ENCODE assay signal across 28 cellular contexts in the genomic region with DNA sequence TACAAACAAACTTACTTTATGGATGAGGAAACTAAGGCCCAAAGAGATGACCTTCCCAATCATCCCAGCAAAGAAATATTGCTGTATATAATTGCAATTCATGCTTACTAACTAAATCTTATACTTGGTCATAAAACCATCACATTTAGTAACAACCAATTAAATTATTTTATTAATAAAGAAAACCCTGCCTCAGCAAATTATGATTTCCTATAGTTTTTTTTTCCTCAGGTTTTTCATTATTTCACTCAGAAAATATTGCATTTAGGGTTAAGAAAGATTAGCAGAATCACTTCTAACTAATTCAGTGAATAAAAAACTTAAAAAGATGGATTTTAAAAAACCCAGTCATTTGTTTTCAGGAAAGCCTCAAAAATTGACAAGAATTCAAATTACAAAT.
"Had no signal": no experiment of that assay in that cellular context is flagged by ENCODE, and none has a peak within 500 bp of the region (broad histone marks: within the 10 kb centered on the region; RNA-seq: fewer than 3 reads in every experiment).

No MANE protein-coding gene starts in this region.

- ATAC-seq: effector memory CD8-positive, alpha-beta T cell; esophagus mucosa; foreskin keratinocyte; gastrocnemius medialis; gastroesophageal sphincter; heart left ventricle; heart right ventricle had no signal

- H3K27ac Mint-ChIP-seq: dendritic cell treated with granulocyte-macrophage colony-stimulating factor and Interleukin-4, amounts not matched to agents 40 ng/mL and 50 ng/mL, for 4 days; effector memory CD8-positive, alpha-beta T cell; endodermal cell had no signal

- H3K9me3 Mint-ChIP-seq: dendritic cell treated with granulocyte-macrophage colony-stimulating factor and Interleukin-4, amounts not matched to agents 40 ng/mL and 50 ng/mL, for 4 days; effector memory CD8-positive, alpha-beta T cell; endodermal cell had no signal

- H3K4me1 ChIP-seq: colonic mucosa, esophagus squamous epithelium, foreskin keratinocyte, gastrocnemius medialis had no signal

- H3K4me3 Mint-ChIP-seq: dendritic cell treated with granulocyte-macrophage colony-stimulating factor and Interleukin-4, amounts not matched to agents 40 ng/mL and 50 ng/mL, for 4 days; effector memory CD8-positive, alpha-beta T cell; endodermal cell had no signal

- H3K9me3 ChIP-seq: colonic mucosa, esophagus muscularis mucosa, esophagus squamous epithelium, gastrocnemius medialis, gastroesophageal sphincter, heart left ventricle, heart right ventricle had no signal

- FAIRE-seq: colon, endometrium, endothelial cell of umbilical vein, frontal cortex had no signal

- H3K36me3 ChIP-seq: colonic mucosa, esophagus muscularis mucosa, esophagus squamous epithelium, gastrocnemius medialis, gastroesophageal sphincter, heart left ventricle, heart right ventricle had no signal

- H3K4me3 ChIP-seq: colonic mucosa, coronary artery, dorsolateral prefrontal cortex, esophagus muscularis mucosa, esophagus squamous epithelium, gastrocnemius medialis, gastroesophageal sphincter, heart left ventricle, heart right ventricle had no signal

- H3K27me3 Mint-ChIP-seq: dendritic cell treated with granulocyte-macrophage colony-stimulating factor and Interleukin-4, amounts not matched to agents 40 ng/mL and 50 ng/mL, for 4 days had no signal

- DNase-seq: colonic mucosa; cortex of kidney; dermis blood vessel endothelial cell; dorsolateral prefrontal cortex; effector CD4-positive, alpha-beta T cell; effector CD8-positive, alpha-beta T cell; effector memory CD4-positive, alpha-beta T cell; effector memory CD8-positive, alpha-beta T cell; endodermal cell; erythroblast; esophagus squamous epithelium; foreskin fibroblast; foreskin keratinocyte; foreskin melanocyte; gastrocnemius medialis; head of caudate nucleus; heart left ventricle; heart right ventricle had no signal

- H3K27ac ChIP-seq: colonic mucosa, coronary artery, dorsolateral prefrontal cortex, epithelial cell of prostate, esophagus muscularis mucosa, esophagus squamous epithelium, foreskin keratinocyte, gastrocnemius medialis, gastroesophageal sphincter, heart left ventricle, heart right ventricle had no signal

- H3K27me3 ChIP-seq: colonic mucosa, esophagus muscularis mucosa, esophagus squamous epithelium, foreskin keratinocyte, gastrocnemius medialis, gastroesophageal sphincter, heart left ventricle had no signal
